8 cellular contexts compared by ENCODE assay signal in the genomic region with DNA sequence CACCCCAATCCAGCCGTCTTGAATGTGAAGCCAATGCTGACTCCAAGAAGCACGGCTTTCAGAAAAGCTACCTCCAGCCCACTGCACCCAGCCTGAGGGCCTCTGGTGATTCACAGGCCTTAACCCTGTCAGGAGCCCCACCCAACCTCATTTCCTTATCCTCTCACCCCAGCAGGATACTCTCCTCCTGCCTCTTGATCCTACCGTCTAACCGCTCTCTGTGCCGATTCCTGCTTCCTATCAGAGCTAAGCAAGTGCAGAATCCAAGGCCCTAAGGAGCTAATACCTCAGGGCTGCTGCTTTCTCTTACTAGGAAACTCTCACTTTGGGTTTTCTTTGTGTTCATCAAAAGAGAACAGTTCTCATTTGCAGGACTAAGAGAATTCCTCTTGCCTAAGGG. TPM values are rescaled to one million over a fixed set of nuclear protein-coding genes. Genes with fewer than 3 reads are reported as not detected.
DNase-seq lines count a peak whose midpoint lies in the region; ATAC-seq and TF ChIP-seq lines count a peak whose summit lies in the region.

No MANE protein-coding gene starts in this region.

- H3K27me3 Mint-ChIP-seq in T-cell (no peaks in the 10 kb centered on the region), nephron progenitor cell (ENCODE audit: low read depth, poor library complexity) (peaks cover 51% of the 10 kb centered on the region)

- no peaks in the 10 kb centered on the region for H3K9me3 ChIP-seq in effector memory CD4-positive, alpha-beta T cell (ENCODE audit: control insufficient read depth, low read length)

- H3K36me3 Mint-ChIP-seq in T-cell = peaks cover 3% of the 10 kb centered on the region
- H3K36me3 Mint-ChIP-seq in nephron progenitor cell (ENCODE audit: low read depth) = no peaks in the 10 kb centered on the region

- ATAC-seq in T-cell (replicated peaks in 1 of 4) (peak; percentile 70 to 88 (median 85)), GM18909 (IDR thresholded peaks at IDR 0.05; ENCODE audit: poor library complexity, unreplicated experiment) (no peak), GM18511 (IDR thresholded peaks at IDR 0.05; ENCODE audit: unreplicated experiment) (no peak)

- CTCF ChIA-PET in T-cell (lab: Charles Lee) = interaction anchor here in 1 of 2 donors (1.3 to 1.6 kb wide), 2 partner anchors 14 to 143 kb away, joined by 4 to 8 read pairs; no protein-coding TSS in a partner anchor

- no peaks in the 10 kb centered on the region for H3K36me3 ChIP-seq in effector memory CD4-positive, alpha-beta T cell (ENCODE audit: control insufficient read depth, insufficient read depth, low read length)

- H3K4me3 Mint-ChIP-seq in T-cell (peak overlapping the region; percentile 3 to 79 (median 32)), nephron progenitor cell (no peak overlapping the region)

- peaks cover 48% of the 10 kb centered on the region for H3K4me1 ChIP-seq in effector memory CD4-positive, alpha-beta T cell (ENCODE audit: control insufficient read depth, insufficient read depth, low read length, poor library complexity, severe bottlenecking)

- H3K4me3 ChIP-seq in effector memory CD4-positive, alpha-beta T cell (ENCODE audit: insufficient read depth, low read depth, low read length, poor library complexity, severe bottlenecking) = no peak overlapping the region

- no peaks in the 10 kb centered on the region for H3K27me3 ChIP-seq in effector memory CD4-positive, alpha-beta T cell (replicated peaks; ENCODE audit: control insufficient read depth, insufficient read depth, low read length, poor library complexity, severe bottlenecking)

- H3K27ac Mint-ChIP-seq in T-cell (peak overlapping the region; percentile 92 to 95), nephron progenitor cell (peak overlapping the region; percentile 85)

- H3K27ac ChIP-seq in effector memory CD4-positive, alpha-beta T cell (ENCODE audit: insufficient read depth, low read length, poor library complexity, severe bottlenecking) = peak overlapping the region; percentile 20

- POLR2A ChIA-PET in T-cell (lab: Charles Lee) = no interaction called here

- H3K9me3 Mint-ChIP-seq in T-cell (no peaks in the 10 kb centered on the region), nephron progenitor cell (no peaks in the 10 kb centered on the region)

- TF ChIP-seq CTCF in nephron progenitor cell (IDR thresholded peaks at IDR 0.05) = no peak

- DNase-seq in GM03348 (ENCODE audit: low spot score) (peak; percentile 73), T-cell (peak in 6 of 34 experiments; percentile 14 to 41 (median 23)), nephron progenitor cell (no peak), GM19238 (ENCODE audit: insufficient read length, low spot score) (no peak), NCI-H128 (lab: John Stamatoyannopoulos, UW; ENCODE audit: unreplicated experiment) (no peak)
- DNase-seq in effector memory CD4-positive, alpha-beta T cell = no peak

- H3K4me1 Mint-ChIP-seq in T-cell (peaks cover 79 to 85% (median 81%) of the 10 kb centered on the region in 3 donors), nephron progenitor cell (peaks cover 9% of the 10 kb centered on the region)

RNA-seq across cellular contexts. Expression of gene TRERF1, which starts 47.2 kb away (rescaled TPM):
- total RNA-seq in T-cell = 10 to 100 TPM; 20.5 to 52.2 (median 25.6) TPM

Comparison
In these comparisons a context has a peak if more than half of its experiments do, and no peak if none do; other contexts are left out.
1. ATAC-seq: peak in T-cell (4 of 4); none in GM18909 (single experiment) and GM18511 (single experiment).